Comparison of ENCODE assay signal across 8 cellular contexts in genomic region chr5:177303121-177303924, GRCh38. TPM values are rescaled to one million over a fixed set of nuclear protein-coding genes. Genes with fewer than 3 reads are reported as not detected.
A peak's percentile ranks its signal among the peaks of the same experiment; 100 is the strongest.
DNase-seq lines count a peak whose midpoint lies in the region; ATAC-seq and TF ChIP-seq lines count a peak whose summit lies in the region.

PRELID1 (plus strand) TSS chr5:177303799; CDS start chr5:177303986, 187 bp downstream.
RAB24 (minus strand) TSS chr5:177303719; CDS start chr5:177303288, 431 bp downstream.

- H3K27me3 Mint-ChIP-seq in CD8-positive, alpha-beta T cell (ENCODE audit: low read depth) = no peaks in the 10 kb centered on the region

- POLR2A ChIA-PET in CD8-positive, alpha-beta T cell (lab: Charles Lee) = interaction anchor here (0.6 to 1.7 kb wide), 6 partner anchors 9 to 152 kb away, joined by 3 to 8 read pairs (median 6); partner anchors contain the start of genes LMAN2 and MXD3

- TF ChIP-seq CTCF in CD8-positive, alpha-beta T cell (IDR thresholded peaks at IDR 0.05) = no peak
- TF ChIP-seq CTCF in HL-60 (IDR thresholded peaks at IDR 0.05; ENCODE audit: insufficient read depth, low read length) = no peak
- peak; percentile 39 for TF ChIP-seq CTCF in OCI-LY3 (IDR thresholded peaks at IDR 0.05; ENCODE audit: low read depth, low read length)
- TF ChIP-seq CTCF in epithelial cell of esophagus (IDR thresholded peaks at IDR 0.05; ENCODE audit: insufficient read depth, low read depth, low read length, missing control alignments) = peak; percentile 24
- TF ChIP-seq CTCF in mucosa of descending colon (IDR thresholded peaks at IDR 0.05) = no peak

- no peaks in the 10 kb centered on the region for H3K27me3 ChIP-seq in CD8-positive, alpha-beta T cell (ENCODE audit: insufficient read depth, low read length)
- H3K27me3 ChIP-seq in HL-60 (ENCODE audit: insufficient read depth, poor library complexity, severe bottlenecking) (no peaks in the 10 kb centered on the region), OCI-LY3 (ENCODE audit: low read depth, low read length) (no peaks in the 10 kb centered on the region)

- CTCF ChIA-PET in CD8-positive, alpha-beta T cell (lab: Charles Lee) = interaction anchor here (0.9 kb wide), 1 partner anchor 10 kb away, joined by 3 read pairs; no protein-coding TSS in a partner anchor

- H3K27ac Mint-ChIP-seq in CD8-positive, alpha-beta T cell = peak within 1 kb of the TSS; percentile 91

- peaks cover 23% of the 10 kb centered on the region for H4K20me1 ChIP-seq in OCI-LY3 (ENCODE audit: insufficient read depth, low read length)

- H3K4me2 ChIP-seq in OCI-LY3 (ENCODE audit: low read length) = peak within 1 kb of the TSS; percentile 81

- peaks cover 57% of the 10 kb centered on the region for H3K4me1 ChIP-seq in CD8-positive, alpha-beta T cell (ENCODE audit: insufficient read depth, low read length)
- H3K4me1 ChIP-seq in OCI-LY3 (ENCODE audit: low read length) (peaks cover 51% of the 10 kb centered on the region), mucosa of descending colon (ENCODE audit: low read depth) (peaks cover 55% of the 10 kb centered on the region)

- H3K27ac ChIP-seq in CD8-positive, alpha-beta T cell (ENCODE audit: low read depth, low read length) = peak within 1 kb of the TSS; percentile 71
- H3K27ac ChIP-seq in HL-60 (replicated peaks) = peak within 1 kb of the TSS; percentile 87
- peak within 1 kb of the TSS; percentile 56 for H3K27ac ChIP-seq in OCI-LY3 (ENCODE audit: low read length)

- peak within 1 kb of the TSS; percentile 71 for H3K4me3 ChIP-seq in CD8-positive, alpha-beta T cell (ENCODE audit: low read depth, low read length)
- H3K4me3 ChIP-seq in HL-60 (replicated peaks; ENCODE audit: insufficient read depth, low read length) (peak within 1 kb of the TSS; percentile 91), OCI-LY3 (ENCODE audit: low read length) (peak within 1 kb of the TSS; percentile 99), epithelial cell of esophagus (ENCODE audit: low read length) (peak within 1 kb of the TSS; percentile 89), mucosa of descending colon (peak within 1 kb of the TSS; percentile 92)

- peaks cover 65% of the 10 kb centered on the region for H3K4me1 Mint-ChIP-seq in CD8-positive, alpha-beta T cell (ENCODE audit: low read depth)

- peak; percentile 71 to 92 (median 87) for DNase-seq in CD8-positive, alpha-beta T cell
- DNase-seq in HL-60 (ENCODE audit: low read depth in 1 of 2, low spot score in 1 of 2) (peak; percentile 83), activated T-cell treated with anti-CD3 and anti-CD28 coated beads for 1 hour (ENCODE audit: low read depth) (peak; percentile 83), epithelial cell of esophagus (ENCODE audit: low read depth) (peak; percentile 91), mucosa of descending colon (peak; percentile 94 to 95 (median 94))
- peak; percentile 87 for DNase-seq in stimulated activated CD8-positive, alpha-beta memory T cell treated with anti-CD3 and anti-CD28 coated beads, Interleukin-4, amount 100 ng/mL, for 24 hours (ENCODE audit: low read depth)

- peaks cover 35% of the 10 kb centered on the region for H3K36me3 Mint-ChIP-seq in CD8-positive, alpha-beta T cell

- intact Hi-C loops in CD8-positive, alpha-beta T cell (cut with DNase I, micrococcal nuclease) = loop anchor here (1.0 to 5.0 kb wide), 4 partner anchors 9 to 849 kb away; partner anchors contain the start of genes NSD1 (in 2 of the 2) and NHP2 (in 1 of the 2)
- intact Hi-C loops in mucosa of descending colon (cut with DNase I, micrococcal nuclease) = no loop called here

- peak; percentile 54 for ATAC-seq in CD8-positive, alpha-beta T cell
- ATAC-seq in GM19438 (IDR thresholded peaks at IDR 0.05; ENCODE audit: low read depth, unreplicated experiment) = peak; percentile 54
- ATAC-seq in mucosa of descending colon = peak; percentile 80

- peaks cover 7% of the 10 kb centered on the region for H3K36me3 ChIP-seq in CD8-positive, alpha-beta T cell (ENCODE audit: insufficient read depth, low read length)
- peaks cover 23% of the 10 kb centered on the region for H3K36me3 ChIP-seq in OCI-LY3 (replicated peaks; ENCODE audit: low read depth, low read length)
- no peaks in the 10 kb centered on the region for H3K36me3 ChIP-seq in mucosa of descending colon (ENCODE audit: low read depth)

- H3K9me3 Mint-ChIP-seq in CD8-positive, alpha-beta T cell = no peaks in the 10 kb centered on the region

- peak within 1 kb of the TSS; percentile 59; the same call in 1 of the 2 replicates for H2AFZ ChIP-seq in OCI-LY3 (ENCODE audit: low read depth, low read length)

- H3K4me3 Mint-ChIP-seq in CD8-positive, alpha-beta T cell = peak within 1 kb of the TSS; percentile 93

- peak within 1 kb of the TSS; percentile 92 for H3K9ac ChIP-seq in OCI-LY3 (ENCODE audit: low read length)

- H3K79me2 ChIP-seq in OCI-LY3 (ENCODE audit: low read length) = peaks cover 31% of the 10 kb centered on the region

- H3K9me3 ChIP-seq in CD8-positive, alpha-beta T cell (ENCODE audit: low read length) = no peaks in the 10 kb centered on the region
- H3K9me3 ChIP-seq in OCI-LY3 (ENCODE audit: insufficient read depth, low read length) (no peaks in the 10 kb centered on the region), mucosa of descending colon (no peaks in the 10 kb centered on the region)

RNA-seq across cellular contexts. Expression of gene PRELID1, which starts in this region (rescaled TPM):
- 10 to 100 TPM; 15.5 to 23.7 TPM for total RNA-seq in CD8-positive, alpha-beta T cell
- 100 to 1,000 TPM; 149 to 277 (median 171) TPM for total RNA-seq in mucosa of descending colon

RNA-seq across cellular contexts. Expression of gene RAB24, which starts in this region (rescaled TPM):
- total RNA-seq in CD8-positive, alpha-beta T cell = 10 to 100 TPM; 14.1 to 19.8 TPM
- total RNA-seq in mucosa of descending colon = 10 to 100 TPM; 23.4 to 33.1 (median 29.5) TPM

Comparison
In these comparisons a context has a peak if more than half of its experiments do, and no peak if none do; other contexts are left out.
1. Peak in every context shown above with its lines: DNase-seq, ATAC-seq, H3K4me3 ChIP-seq and H3K27ac ChIP-seq.
2. RNA of gene PRELID1 (total RNA-seq): 149 to 277 TPM in mucosa of descending colon; 15.5 to 23.7 TPM in CD8-positive, alpha-beta T cell; every median in the first group is over 4 times any median in the second.
3. CTCF ChIP-seq: peak in OCI-LY3 (single experiment) and epithelial cell of esophagus (single experiment); none in CD8-positive, alpha-beta T cell (single experiment), HL-60 (single experiment) and mucosa of descending colon (single experiment).
4. intact Hi-C loops: an anchor here in CD8-positive, alpha-beta T cell (1.0 to 5.0 kb wide); none called in mucosa of descending colon.